In the genomic region with DNA sequence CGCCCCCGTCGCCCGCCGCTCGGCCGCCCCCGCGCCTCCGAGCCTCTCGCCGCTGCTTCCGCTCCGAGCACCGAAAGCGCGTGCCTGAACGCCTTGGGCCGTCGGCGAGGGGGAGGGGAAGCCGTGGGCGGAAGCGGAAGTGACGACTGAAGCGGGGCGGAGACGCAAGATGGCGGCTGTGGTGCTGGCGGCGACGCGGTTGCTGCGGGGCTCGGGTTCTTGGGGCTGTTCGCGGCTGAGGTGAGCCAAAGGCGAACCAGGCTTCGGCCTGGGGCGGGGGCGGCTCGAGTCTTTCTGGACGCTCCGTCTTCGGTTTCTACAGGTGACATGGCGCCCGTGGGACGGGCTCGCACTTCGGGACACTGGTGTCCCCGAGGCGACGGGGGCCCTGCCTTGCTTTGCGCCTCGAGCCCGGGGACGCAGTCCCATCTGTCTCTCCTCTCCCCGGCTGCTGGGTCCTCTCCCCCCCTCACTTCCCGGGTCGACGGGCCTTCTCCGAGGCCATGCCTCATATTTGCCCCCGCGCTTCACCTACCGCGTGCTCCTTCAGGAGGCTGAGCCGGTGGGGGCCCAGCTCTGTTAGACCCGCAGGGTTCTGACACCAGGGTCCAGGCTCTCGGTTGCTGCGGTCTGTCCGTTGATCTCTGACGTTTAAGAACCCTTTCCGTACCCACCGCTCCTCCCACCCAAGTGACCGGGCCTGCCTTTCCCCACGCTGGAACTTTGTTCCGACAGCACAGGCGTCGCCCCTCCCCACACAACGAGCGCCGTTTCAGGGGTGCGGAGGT, we compare ENCODE assay signal across 1 cellular context.
A peak's percentile ranks its signal among the peaks of the same experiment; 100 is the strongest.
TF ChIP-seq lines count a peak whose summit lies in the region.

A gene with protein sequence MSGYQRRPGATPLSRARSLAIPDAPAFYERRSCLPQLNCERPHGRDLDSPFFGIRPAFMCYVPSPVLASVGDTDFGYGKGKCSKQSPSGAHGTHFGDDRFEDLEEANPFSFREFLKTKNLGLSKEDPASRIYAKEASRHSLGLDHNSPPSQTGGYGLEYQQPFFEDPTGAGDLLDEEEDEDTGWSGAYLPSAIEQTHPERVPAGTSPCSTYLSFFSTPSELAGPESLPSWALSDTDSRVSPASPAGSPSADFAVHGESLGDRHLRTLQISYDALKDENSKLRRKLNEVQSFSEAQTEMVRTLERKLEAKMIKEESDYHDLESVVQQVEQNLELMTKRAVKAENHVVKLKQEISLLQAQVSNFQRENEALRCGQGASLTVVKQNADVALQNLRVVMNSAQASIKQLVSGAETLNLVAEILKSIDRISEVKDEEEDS (minus strand): TSS at position 115 of the 788 bp plus-strand sequence. CDS start 217 bp downstream, outside the sequence.
A gene with protein sequence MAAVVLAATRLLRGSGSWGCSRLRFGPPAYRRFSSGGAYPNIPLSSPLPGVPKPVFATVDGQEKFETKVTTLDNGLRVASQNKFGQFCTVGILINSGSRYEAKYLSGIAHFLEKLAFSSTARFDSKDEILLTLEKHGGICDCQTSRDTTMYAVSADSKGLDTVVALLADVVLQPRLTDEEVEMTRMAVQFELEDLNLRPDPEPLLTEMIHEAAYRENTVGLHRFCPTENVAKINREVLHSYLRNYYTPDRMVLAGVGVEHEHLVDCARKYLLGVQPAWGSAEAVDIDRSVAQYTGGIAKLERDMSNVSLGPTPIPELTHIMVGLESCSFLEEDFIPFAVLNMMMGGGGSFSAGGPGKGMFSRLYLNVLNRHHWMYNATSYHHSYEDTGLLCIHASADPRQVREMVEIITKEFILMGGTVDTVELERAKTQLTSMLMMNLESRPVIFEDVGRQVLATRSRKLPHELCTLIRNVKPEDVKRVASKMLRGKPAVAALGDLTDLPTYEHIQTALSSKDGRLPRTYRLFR (plus strand): TSS at position 159 of the 788 bp plus-strand sequence. CDS start 11 bp downstream, at position 170.

TF ChIP-seq in HepG2, 621 proteins besides CTCF, POLR2A, EP300 and RAD21 (continued from another document and continues in another):
- TF ChIP-seq, protein P1, sequence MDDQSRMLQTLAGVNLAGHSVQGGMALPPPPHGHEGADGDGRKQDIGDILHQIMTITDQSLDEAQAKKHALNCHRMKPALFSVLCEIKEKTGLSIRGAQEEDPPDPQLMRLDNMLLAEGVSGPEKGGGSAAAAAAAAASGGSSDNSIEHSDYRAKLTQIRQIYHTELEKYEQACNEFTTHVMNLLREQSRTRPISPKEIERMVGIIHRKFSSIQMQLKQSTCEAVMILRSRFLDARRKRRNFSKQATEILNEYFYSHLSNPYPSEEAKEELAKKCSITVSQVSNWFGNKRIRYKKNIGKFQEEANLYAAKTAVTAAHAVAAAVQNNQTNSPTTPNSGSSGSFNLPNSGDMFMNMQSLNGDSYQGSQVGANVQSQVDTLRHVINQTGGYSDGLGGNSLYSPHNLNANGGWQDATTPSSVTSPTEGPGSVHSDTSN (CRISPR knock-in tag; IDR thresholded peaks at IDR 0.05; ENCODE audit: borderline replicate concordance) = no peak
- TF ChIP-seq ZNF441 (CRISPR knock-in tag; IDR thresholded peaks at IDR 0.05; ENCODE audit: borderline replicate concordance) (no peak; the same call in 1 of the 2 replicates), ARNT (IDR thresholded peaks at IDR 0.05) (no peak), NAIF1 (CRISPR knock-in tag; IDR thresholded peaks at IDR 0.05; ENCODE audit: borderline replicate concordance) (no peak), DR1 (CRISPR knock-in tag; IDR thresholded peaks at IDR 0.05) (no peak), NFE2 (CRISPR knock-in tag; IDR thresholded peaks at IDR 0.05) (no peak), ARNT2 (CRISPR knock-in tag; IDR thresholded peaks at IDR 0.05; ENCODE audit: low read depth) (peak; percentile 78; the same call in 1 of the 2 replicates), SATB2 (CRISPR knock-in tag; IDR thresholded peaks at IDR 0.05) (no peak), NFRKB (IDR thresholded peaks at IDR 0.05) (no peak), KLF15 (CRISPR knock-in tag; IDR thresholded peaks at IDR 0.05; ENCODE audit: borderline replicate concordance) (no peak), ZNF768 (CRISPR knock-in tag; IDR thresholded peaks at IDR 0.05) (peak; percentile 66), ZNF569 (CRISPR knock-in tag; IDR thresholded peaks at IDR 0.05; ENCODE audit: borderline replicate concordance) (no peak), PRDM4 (CRISPR knock-in tag; IDR thresholded peaks at IDR 0.05; ENCODE audit: borderline replicate concordance) (no peak), MYNN (CRISPR knock-in tag; IDR thresholded peaks at IDR 0.05; ENCODE audit: low read depth) (no peak), SAFB2 (CRISPR knock-in tag; IDR thresholded peaks at IDR 0.05; ENCODE audit: borderline replicate concordance, low read depth) (no peak), NCOA2 (CRISPR knock-in tag; IDR thresholded peaks at IDR 0.05) (0 out of 2 replicates have a peak, but pooled peaks have one; percentile 26), ZNF546 (CRISPR knock-in tag; conservative IDR thresholded peaks at IDR 0.05) (peak; percentile 92; the same call in 1 of the 2 replicates), GMEB1 (CRISPR knock-in tag; IDR thresholded peaks at IDR 0.05; ENCODE audit: borderline replicate concordance) (peak; percentile 80; the same call in 1 of the 2 replicates), TGIF2 (CRISPR knock-in tag; IDR thresholded peaks at IDR 0.05) (peak; percentile 93), TBX2 (CRISPR knock-in tag; IDR thresholded peaks at IDR 0.05; ENCODE audit: borderline replicate concordance) (peak; percentile 67), GTF2F1 (IDR thresholded peaks at IDR 0.05; ENCODE audit: low read length) (no peak), ZBTB2 (CRISPR knock-in tag; IDR thresholded peaks at IDR 0.05; ENCODE audit: low read depth) (peak; percentile 95), IKZF1 (IDR thresholded peaks at IDR 0.05) (no peak), ZNF431 (CRISPR knock-in tag; IDR thresholded peaks at IDR 0.05; ENCODE audit: borderline replicate concordance, low read depth) (no peak), SMYD3 (CRISPR knock-in tag; IDR thresholded peaks at IDR 0.05) (no peak; the same call in 1 of the 2 replicates), ZNF20 (CRISPR knock-in tag; IDR thresholded peaks at IDR 0.05) (no peak), HDAC6 (IDR thresholded peaks at IDR 0.05; ENCODE audit: low read depth, low read length) (no peak), ZNF3 (CRISPR knock-in tag; IDR thresholded peaks at IDR 0.05) (no peak), HNRNPUL1 (IDR thresholded peaks at IDR 0.05; ENCODE audit: low read depth, low read length) (no peak), SMAD1 (CRISPR knock-in tag; IDR thresholded peaks at IDR 0.05; ENCODE audit: borderline replicate concordance, low read depth) (no peak), ZNF264 (CRISPR knock-in tag; IDR thresholded peaks at IDR 0.05) (no peak), ZNF644 (CRISPR knock-in tag; IDR thresholded peaks at IDR 0.05; ENCODE audit: low read depth) (no peak), DRAP1 (CRISPR knock-in tag; IDR thresholded peaks at IDR 0.05) (peak; percentile 84; the same call in 1 of the 2 replicates)
- TF ChIP-seq, protein P2, sequence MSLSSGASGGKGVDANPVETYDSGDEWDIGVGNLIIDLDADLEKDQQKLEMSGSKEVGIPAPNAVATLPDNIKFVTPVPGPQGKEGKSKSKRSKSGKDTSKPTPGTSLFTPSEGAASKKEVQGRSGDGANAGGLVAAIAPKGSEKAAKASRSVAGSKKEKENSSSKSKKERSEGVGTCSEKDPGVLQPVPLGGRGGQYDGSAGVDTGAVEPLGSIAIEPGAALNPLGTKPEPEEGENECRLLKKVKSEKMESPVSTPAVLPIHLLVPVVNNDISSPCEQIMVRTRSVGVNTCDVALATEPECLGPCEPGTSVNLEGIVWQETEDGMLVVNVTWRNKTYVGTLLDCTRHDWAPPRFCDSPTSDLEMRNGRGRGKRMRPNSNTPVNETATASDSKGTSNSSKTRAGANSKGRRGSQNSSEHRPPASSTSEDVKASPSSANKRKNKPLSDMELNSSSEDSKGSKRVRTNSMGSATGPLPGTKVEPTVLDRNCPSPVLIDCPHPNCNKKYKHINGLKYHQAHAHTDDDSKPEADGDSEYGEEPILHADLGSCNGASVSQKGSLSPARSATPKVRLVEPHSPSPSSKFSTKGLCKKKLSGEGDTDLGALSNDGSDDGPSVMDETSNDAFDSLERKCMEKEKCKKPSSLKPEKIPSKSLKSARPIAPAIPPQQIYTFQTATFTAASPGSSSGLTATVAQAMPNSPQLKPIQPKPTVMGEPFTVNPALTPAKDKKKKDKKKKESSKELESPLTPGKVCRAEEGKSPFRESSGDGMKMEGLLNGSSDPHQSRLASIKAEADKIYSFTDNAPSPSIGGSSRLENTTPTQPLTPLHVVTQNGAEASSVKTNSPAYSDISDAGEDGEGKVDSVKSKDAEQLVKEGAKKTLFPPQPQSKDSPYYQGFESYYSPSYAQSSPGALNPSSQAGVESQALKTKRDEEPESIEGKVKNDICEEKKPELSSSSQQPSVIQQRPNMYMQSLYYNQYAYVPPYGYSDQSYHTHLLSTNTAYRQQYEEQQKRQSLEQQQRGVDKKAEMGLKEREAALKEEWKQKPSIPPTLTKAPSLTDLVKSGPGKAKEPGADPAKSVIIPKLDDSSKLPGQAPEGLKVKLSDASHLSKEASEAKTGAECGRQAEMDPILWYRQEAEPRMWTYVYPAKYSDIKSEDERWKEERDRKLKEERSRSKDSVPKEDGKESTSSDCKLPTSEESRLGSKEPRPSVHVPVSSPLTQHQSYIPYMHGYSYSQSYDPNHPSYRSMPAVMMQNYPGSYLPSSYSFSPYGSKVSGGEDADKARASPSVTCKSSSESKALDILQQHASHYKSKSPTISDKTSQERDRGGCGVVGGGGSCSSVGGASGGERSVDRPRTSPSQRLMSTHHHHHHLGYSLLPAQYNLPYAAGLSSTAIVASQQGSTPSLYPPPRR (CRISPR knock-in tag; IDR thresholded peaks at IDR 0.05; ENCODE audit: borderline replicate concordance) = 0 out of 2 replicates have a peak, but pooled peaks have one; percentile 19
- TF ChIP-seq, protein P3, sequence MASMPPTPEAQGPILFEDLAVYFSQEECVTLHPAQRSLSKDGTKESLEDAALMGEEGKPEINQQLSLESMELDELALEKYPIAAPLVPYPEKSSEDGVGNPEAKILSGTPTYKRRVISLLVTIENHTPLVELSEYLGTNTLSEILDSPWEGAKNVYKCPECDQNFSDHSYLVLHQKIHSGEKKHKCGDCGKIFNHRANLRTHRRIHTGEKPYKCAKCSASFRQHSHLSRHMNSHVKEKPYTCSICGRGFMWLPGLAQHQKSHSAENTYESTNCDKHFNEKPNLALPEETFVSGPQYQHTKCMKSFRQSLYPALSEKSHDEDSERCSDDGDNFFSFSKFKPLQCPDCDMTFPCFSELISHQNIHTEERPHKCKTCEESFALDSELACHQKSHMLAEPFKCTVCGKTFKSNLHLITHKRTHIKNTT (CRISPR knock-in tag; IDR thresholded peaks at IDR 0.05) = no peak
- TF ChIP-seq, protein P4, sequence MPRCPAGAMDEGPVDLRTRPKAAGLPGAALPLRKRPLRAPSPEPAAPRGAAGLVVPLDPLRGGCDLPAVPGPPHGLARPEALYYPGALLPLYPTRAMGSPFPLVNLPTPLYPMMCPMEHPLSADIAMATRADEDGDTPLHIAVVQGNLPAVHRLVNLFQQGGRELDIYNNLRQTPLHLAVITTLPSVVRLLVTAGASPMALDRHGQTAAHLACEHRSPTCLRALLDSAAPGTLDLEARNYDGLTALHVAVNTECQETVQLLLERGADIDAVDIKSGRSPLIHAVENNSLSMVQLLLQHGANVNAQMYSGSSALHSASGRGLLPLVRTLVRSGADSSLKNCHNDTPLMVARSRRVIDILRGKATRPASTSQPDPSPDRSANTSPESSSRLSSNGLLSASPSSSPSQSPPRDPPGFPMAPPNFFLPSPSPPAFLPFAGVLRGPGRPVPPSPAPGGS (CRISPR knock-in tag; IDR thresholded peaks at IDR 0.05) = no peak
